Comparison of ENCODE assay signal across 14 cellular contexts in the genomic region with DNA sequence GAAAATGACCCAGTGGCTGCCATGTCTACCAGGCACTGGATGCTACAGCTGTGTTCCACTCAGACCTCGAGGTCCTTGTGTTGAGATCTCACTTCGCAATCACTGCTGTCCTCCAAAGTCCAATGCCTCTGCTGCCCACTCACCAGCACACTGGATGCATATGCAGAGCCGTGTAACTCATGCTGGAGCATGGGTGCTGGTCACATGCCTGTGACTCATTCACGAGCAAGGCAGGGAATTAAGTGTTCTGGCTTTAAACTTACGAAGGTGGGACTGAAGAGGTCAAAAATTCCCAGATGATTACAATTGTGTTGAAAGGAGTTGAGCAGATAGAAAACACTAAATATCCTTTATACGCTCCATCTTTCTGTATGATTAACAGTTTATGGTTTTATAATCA.
DNase-seq lines count a peak whose midpoint lies in the region; ATAC-seq and TF ChIP-seq lines count a peak whose summit lies in the region.
"Had no signal": no experiment of that assay in that cellular context is flagged by ENCODE, and none has a peak within 500 bp of the region (broad histone marks: within the 10 kb centered on the region; RNA-seq: fewer than 3 reads in every experiment).

No MANE protein-coding gene starts in this region.

- WGBS in transverse colon (ENCODE audit: low coverage in 1 of 2), 2 donors = 60 to 69% methylated on average over 3 to 6 of the region's 6 CpGs

- H3K27me3 ChIP-seq in foreskin keratinocyte = no peaks in the 10 kb centered on the region
- no peaks in the 10 kb centered on the region for H3K27me3 ChIP-seq in transverse colon

- no peak overlapping the region for H3K4me3 ChIP-seq in transverse colon
- H3K4me3 ChIP-seq: thoracic aorta had no signal

- H3K27ac ChIP-seq in foreskin keratinocyte = no peak overlapping the region
- H3K27ac ChIP-seq in transverse colon = peak overlapping the region; percentile 65 to 82 (median 77)
- H3K27ac ChIP-seq: thoracic aorta, VCaP had no signal

- in situ Hi-C loops in transverse colon (cut with MboI; ENCODE audit: low pct_ligation_motif_present in 1 of 4, low pct_unique_long_range_greater_than_20kb in 1 of 4, low sequenced_read_pairs in 3 of 4) = no loop called here

- ATAC-seq in foreskin keratinocyte = peak; percentile 48

- H3K4me1 ChIP-seq in foreskin keratinocyte (no peaks in the 10 kb centered on the region), transverse colon (peaks cover 0 to 18% (median 13%) of the 10 kb centered on the region in 4 donors)

- no peak for TF ChIP-seq POLR2A in transverse colon (IDR thresholded peaks at IDR 0.05)

- H3K9me3 ChIP-seq in transverse colon = no peaks in the 10 kb centered on the region
- H3K9me3 ChIP-seq: SK-N-SH, thoracic aorta had no signal

- no peaks in the 10 kb centered on the region for H3K36me3 ChIP-seq in transverse colon
- H3K36me3 ChIP-seq: thoracic aorta had no signal

- TF ChIP-seq EP300 in transverse colon (IDR thresholded peaks at IDR 0.05; ENCODE audit: low read depth) = no peak

- DNase-seq in HK-2 (ENCODE audit: unreplicated experiment) = peak; percentile 46
- peak; percentile 8 for DNase-seq in SW480 (ENCODE audit: low spot score)
- peak in 1 of 2 donors; percentile 53 for DNase-seq in foreskin keratinocyte
- DNase-seq in transverse colon = peak; percentile 49
- DNase-seq in OCI-M2 (lab: John Stamatoyannopoulos, UW; ENCODE audit: unreplicated experiment) = no peak
- DNase-seq in kidney glomerular epithelial cell (lab: John Stamatoyannopoulos, UW) = no peak
- DNase-seq in activated CD4-positive, alpha-beta T cell treated with anti-CD3 and anti-CD28 coated beads, Interleukin-2, amount 50 U/mL, for 48 hours = no peak
- DNase-seq: activated effector memory CD4-positive, alpha-beta T cell treated with Interleukin-2 at 50 U/mL for 16 hours; CD4-positive, CD25-positive, alpha-beta regulatory T cell; effector CD8-positive, alpha-beta T cell; NCI-H2107; SK-N-SH had no signal

- TF ChIP-seq CTCF in foreskin keratinocyte (conservative IDR thresholded peaks at IDR 0.05) = no peak
- TF ChIP-seq CTCF in transverse colon (IDR thresholded peaks at IDR 0.05) = no peak

- intact Hi-C loops in transverse colon (cut with DNase I; ENCODE audit: low total_unique reads) = no loop called here

Comparison
In these comparisons a context has a peak if more than half of its experiments do, and no peak if none do; other contexts are left out.
1. DNase-seq: peak in HK-2 (single experiment), SW480 (single experiment) and transverse colon (single experiment); none in OCI-M2 (single experiment), kidney glomerular epithelial cell (single experiment) and activated CD4-positive, alpha-beta T cell treated with anti-CD3 and anti-CD28 coated beads, Interleukin-2, amount 50 U/mL, for 48 hours (0 of 2).